In the genomic region with DNA sequence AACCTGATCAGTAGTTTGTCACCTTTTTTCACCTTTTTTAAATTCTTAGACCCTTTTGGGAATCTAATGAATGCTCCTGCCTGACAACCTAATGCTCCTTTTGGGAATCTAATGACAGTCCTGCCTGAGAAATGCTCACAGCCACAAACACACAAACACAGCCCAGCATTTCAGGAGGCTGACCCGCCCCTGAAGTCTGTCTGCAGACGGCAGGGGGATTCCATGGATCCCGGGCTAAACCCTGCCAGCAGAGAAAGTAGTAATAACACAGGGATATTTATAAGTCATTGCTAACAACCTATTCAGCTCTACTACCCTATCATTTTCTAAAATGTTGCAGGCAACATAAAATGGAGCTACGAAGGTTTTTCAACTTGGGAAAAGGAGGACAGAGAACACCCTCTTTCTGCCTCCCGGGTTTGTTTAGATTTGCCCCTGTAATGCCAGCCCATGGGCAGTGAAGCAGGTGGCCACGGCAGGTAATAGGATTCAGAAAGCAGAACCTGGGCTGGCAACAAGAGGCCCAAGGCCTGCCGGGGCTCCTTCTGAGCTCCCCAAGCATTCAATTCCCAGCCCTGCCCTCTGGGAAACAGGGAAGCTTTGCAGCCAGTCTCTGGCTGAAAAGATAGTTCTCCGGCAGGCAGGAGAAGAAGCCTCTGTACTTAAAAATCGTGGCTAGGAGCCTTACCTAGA, we compare ENCODE assay signal across 11 cellular contexts.
DNase-seq lines count a peak whose midpoint lies in the region; ATAC-seq and TF ChIP-seq lines count a peak whose summit lies in the region.
"Had no signal": no experiment of that assay in that cellular context is flagged by ENCODE, and none has a peak within 500 bp of the region (broad histone marks: within the 10 kb centered on the region; RNA-seq: fewer than 3 reads in every experiment).

No MANE protein-coding gene starts in this region.

- H3K27me3 ChIP-seq in heart right ventricle, result no peaks in the 10 kb centered on the region
- no peaks in the 10 kb centered on the region for H3K27me3 ChIP-seq in brain microvascular endothelial cell (replicated peaks)
- no peaks in the 10 kb centered on the region for H3K27me3 ChIP-seq in transverse colon
- H3K27me3 ChIP-seq: BE2C had no signal

- H3K27ac ChIP-seq in heart right ventricle, result peak overlapping the region in 6 of 10 donors; percentile 26 to 79 (median 44)
- H3K27ac ChIP-seq in brain microvascular endothelial cell, result peak overlapping the region; percentile 46
- H3K27ac ChIP-seq in transverse colon, result peak overlapping the region; percentile 67 to 76 (median 74)
- H3K27ac ChIP-seq: epithelial cell of prostate had no signal

- WGBS in heart right ventricle, 2 donors, result 79 to 81% methylated on average over 9 of the region's 9 CpGs
- WGBS in transverse colon (ENCODE audit: low coverage in 1 of 2), 2 donors, result 67% methylated on average over 9 of the region's 9 CpGs; no CpG with 5 or more reads in 1 of the 2 donors

- peaks cover 41 to 51% of the 10 kb centered on the region in 2 donors for H3K4me1 Mint-ChIP-seq in natural killer cell treated with Interleukin-12 subunit alpha and Interleukin-12 subunit beta and Interleukin-15 and Interleukin-18, amount 100 ng/mL, for 72 hours (ENCODE audit: low read depth in 2 of 2)

- H3K36me3 Mint-ChIP-seq in natural killer cell treated with Interleukin-12 subunit alpha and Interleukin-12 subunit beta and Interleukin-15 and Interleukin-18, amount 100 ng/mL, for 72 hours, result no peaks in the 10 kb centered on the region

- TF ChIP-seq EP300 in transverse colon (IDR thresholded peaks at IDR 0.05; ENCODE audit: low read depth), result no peak

- intact Hi-C loops in heart right ventricle (cut with DNase I), result no loop called here
- intact Hi-C loops in left ventricle myocardium superior (cut with micrococcal nuclease), result no loop called here
- intact Hi-C loops in transverse colon (cut with DNase I; ENCODE audit: low total_unique reads), result no loop called here

- H3K9me3 Mint-ChIP-seq in natural killer cell treated with Interleukin-12 subunit alpha and Interleukin-12 subunit beta and Interleukin-15 and Interleukin-18, amount 100 ng/mL, for 72 hours, result no peaks in the 10 kb centered on the region

- DNase-seq in heart right ventricle, result no peak
- DNase-seq in left ventricle myocardium superior, result no peak
- DNase-seq in brain microvascular endothelial cell, result no peak
- DNase-seq in natural killer cell treated with Interleukin-12 subunit alpha and Interleukin-12 subunit beta and Interleukin-15 and Interleukin-18, amount 100 ng/mL, for 72 hours (ENCODE audit: low spot score), result no peak
- DNase-seq in transverse colon, result no peak
- no peak for DNase-seq in erythroblast (lab: John Stamatoyannopoulos, UW)
- DNase-seq in activated T-cell treated with anti-CD3 and anti-CD28 coated beads, Interleukin-2, amount 50 U/mL, for 48 hours, result no peak
- no peak for DNase-seq in SW 1271 (lab: John Stamatoyannopoulos, UW)
- DNase-seq: BE2C had no signal

- H3K36me3 ChIP-seq in heart right ventricle (no peaks in the 10 kb centered on the region), brain microvascular endothelial cell (replicated peaks) (peaks cover 3% of the 10 kb centered on the region), transverse colon (no peaks in the 10 kb centered on the region)
- H3K36me3 ChIP-seq: BE2C had no signal

- H3K4me1 ChIP-seq in heart right ventricle, result peaks cover 3 to 85% (median 71%) of the 10 kb centered on the region in 9 donors
- peaks cover 30 to 75% (median 67%) of the 10 kb centered on the region in 4 donors for H3K4me1 ChIP-seq in transverse colon

- no peak for ATAC-seq in heart right ventricle
- no peak for ATAC-seq in left ventricle myocardium superior
- ATAC-seq in natural killer cell treated with Interleukin-12 subunit alpha and Interleukin-12 subunit beta and Interleukin-15 and Interleukin-18, amount 100 ng/mL, for 72 hours, result no peak
- ATAC-seq: sciatic nerve had no signal

- TF ChIP-seq POLR2A in transverse colon (IDR thresholded peaks at IDR 0.05) (no peak), erythroblast (IDR thresholded peaks at IDR 0.05; ENCODE audit: low read length) (no peak)

- peak overlapping the region; percentile 89 to 97 for H3K27ac Mint-ChIP-seq in natural killer cell treated with Interleukin-12 subunit alpha and Interleukin-12 subunit beta and Interleukin-15 and Interleukin-18, amount 100 ng/mL, for 72 hours

- no peaks in the 10 kb centered on the region for H3K27me3 Mint-ChIP-seq in natural killer cell treated with Interleukin-12 subunit alpha and Interleukin-12 subunit beta and Interleukin-15 and Interleukin-18, amount 100 ng/mL, for 72 hours

- TF ChIP-seq CTCF in heart right ventricle (IDR thresholded peaks at IDR 0.05) (no peak), brain microvascular endothelial cell (IDR thresholded peaks at IDR 0.05; ENCODE audit: low read depth, low read length, missing control alignments) (no peak), transverse colon (IDR thresholded peaks at IDR 0.05) (no peak)

- H3K4me3 Mint-ChIP-seq in natural killer cell treated with Interleukin-12 subunit alpha and Interleukin-12 subunit beta and Interleukin-15 and Interleukin-18, amount 100 ng/mL, for 72 hours, result no peak overlapping the region

- in situ Hi-C loops in brain microvascular endothelial cell (cut with HindIII; ENCODE audit: low pct_ligation_motif_present, low sequenced_read_pairs), result no loop called here
- in situ Hi-C loops in transverse colon (cut with MboI; ENCODE audit: low pct_ligation_motif_present in 1 of 4, low pct_unique_long_range_greater_than_20kb in 1 of 4, low sequenced_read_pairs in 3 of 4), result loop anchor here in 1 of 4 donors (10.0 kb wide), 1 partner anchor 58 kb away; no protein-coding TSS in a partner anchor

- H3K4me3 ChIP-seq in heart right ventricle, result no peak overlapping the region
- no peak overlapping the region for H3K4me3 ChIP-seq in brain microvascular endothelial cell (ENCODE audit: low read depth, low read length)
- H3K4me3 ChIP-seq in transverse colon, result no peak overlapping the region

- no peaks in the 10 kb centered on the region for H3K9me3 ChIP-seq in heart right ventricle
- H3K9me3 ChIP-seq in transverse colon, result no peaks in the 10 kb centered on the region
- H3K9me3 ChIP-seq: BE2C had no signal
